In the genomic region with DNA sequence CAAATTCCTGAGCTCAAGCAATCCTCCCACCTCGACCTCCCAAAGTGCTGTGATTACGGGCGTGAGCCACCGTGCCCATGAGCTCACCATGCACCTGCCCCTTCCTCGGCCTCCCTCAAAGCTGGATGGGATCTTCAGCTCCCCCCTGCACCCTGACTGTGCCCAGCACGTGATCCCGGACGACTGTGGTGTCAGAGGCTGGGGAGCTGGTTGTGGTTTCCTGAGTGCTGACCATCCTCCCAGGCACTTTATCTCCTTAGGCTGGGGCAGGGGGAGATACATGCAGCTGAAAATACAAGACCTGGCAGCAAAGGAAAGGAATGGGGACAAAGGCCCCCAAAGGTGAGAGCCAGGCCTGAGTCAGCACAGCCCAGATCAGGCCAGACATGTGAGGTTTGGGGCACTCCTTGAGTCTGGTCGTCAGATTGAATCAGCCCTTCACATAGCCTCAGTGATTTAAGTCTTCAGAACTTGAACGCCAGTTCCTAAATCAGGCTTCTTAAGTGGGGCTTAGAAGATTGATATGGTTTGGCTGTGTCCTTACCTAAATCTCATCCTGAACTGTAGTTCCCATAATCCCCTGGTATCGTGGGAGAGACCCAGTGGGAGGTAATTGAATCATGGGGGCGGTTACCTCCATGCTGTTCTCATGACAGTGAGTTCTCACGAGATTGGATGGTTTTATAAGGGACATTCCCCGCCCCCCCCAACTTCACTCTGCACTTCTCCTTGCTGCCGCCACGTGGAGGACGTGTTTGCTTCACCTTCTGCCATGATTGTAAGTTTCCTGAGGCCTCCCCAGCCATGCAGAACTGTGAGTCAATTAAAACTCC, we compare ENCODE assay signal across 1 cellular context.
TF ChIP-seq lines count a peak whose summit lies in the region.

No MANE protein-coding gene starts in this region.

TF ChIP-seq in K562, 482 proteins besides CTCF, POLR2A, EP300 and RAD21 (continued from another document and continues in another):
- TF ChIP-seq, protein P1, sequence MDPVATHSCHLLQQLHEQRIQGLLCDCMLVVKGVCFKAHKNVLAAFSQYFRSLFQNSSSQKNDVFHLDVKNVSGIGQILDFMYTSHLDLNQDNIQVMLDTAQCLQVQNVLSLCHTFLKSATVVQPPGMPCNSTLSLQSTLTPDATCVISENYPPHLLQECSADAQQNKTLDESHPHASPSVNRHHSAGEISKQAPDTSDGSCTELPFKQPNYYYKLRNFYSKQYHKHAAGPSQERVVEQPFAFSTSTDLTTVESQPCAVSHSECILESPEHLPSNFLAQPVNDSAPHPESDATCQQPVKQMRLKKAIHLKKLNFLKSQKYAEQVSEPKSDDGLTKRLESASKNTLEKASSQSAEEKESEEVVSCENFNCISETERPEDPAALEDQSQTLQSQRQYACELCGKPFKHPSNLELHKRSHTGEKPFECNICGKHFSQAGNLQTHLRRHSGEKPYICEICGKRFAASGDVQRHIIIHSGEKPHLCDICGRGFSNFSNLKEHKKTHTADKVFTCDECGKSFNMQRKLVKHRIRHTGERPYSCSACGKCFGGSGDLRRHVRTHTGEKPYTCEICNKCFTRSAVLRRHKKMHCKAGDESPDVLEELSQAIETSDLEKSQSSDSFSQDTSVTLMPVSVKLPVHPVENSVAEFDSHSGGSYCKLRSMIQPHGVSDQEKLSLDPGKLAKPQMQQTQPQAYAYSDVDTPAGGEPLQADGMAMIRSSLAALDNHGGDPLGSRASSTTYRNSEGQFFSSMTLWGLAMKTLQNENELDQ (CRISPR knock-in tag; IDR thresholded peaks at IDR 0.05; ENCODE audit: borderline replicate concordance): no peak
- no peak for TF ChIP-seq ZNF274 (IDR thresholded peaks at IDR 0.05; ENCODE audit: borderline replicate concordance, low read depth, low read length)
- no peak for TF ChIP-seq NCOA6 (IDR thresholded peaks at IDR 0.05)
- peak; percentile 62 for TF ChIP-seq ARHGAP35 (IDR thresholded peaks at IDR 0.05; ENCODE audit: partially characterized antibody)
- TF ChIP-seq ZNF311 (CRISPR knock-in tag; IDR thresholded peaks at IDR 0.05): no peak
- TF ChIP-seq ZNF644 (tag; IDR thresholded peaks at IDR 0.05; ENCODE audit: low read depth): no peak
- no peak for TF ChIP-seq U2AF2 (optimal IDR thresholded peaks at IDR 0.05; ENCODE audit: low read depth, low read length)
- TF ChIP-seq, protein P2, sequence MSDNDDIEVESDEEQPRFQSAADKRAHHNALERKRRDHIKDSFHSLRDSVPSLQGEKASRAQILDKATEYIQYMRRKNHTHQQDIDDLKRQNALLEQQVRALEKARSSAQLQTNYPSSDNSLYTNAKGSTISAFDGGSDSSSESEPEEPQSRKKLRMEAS (CRISPR knock-in tag; IDR thresholded peaks at IDR 0.05): peak; percentile 91
- no peak for TF ChIP-seq YBX1 (IDR thresholded peaks at IDR 0.05)
- TF ChIP-seq, protein P3, sequence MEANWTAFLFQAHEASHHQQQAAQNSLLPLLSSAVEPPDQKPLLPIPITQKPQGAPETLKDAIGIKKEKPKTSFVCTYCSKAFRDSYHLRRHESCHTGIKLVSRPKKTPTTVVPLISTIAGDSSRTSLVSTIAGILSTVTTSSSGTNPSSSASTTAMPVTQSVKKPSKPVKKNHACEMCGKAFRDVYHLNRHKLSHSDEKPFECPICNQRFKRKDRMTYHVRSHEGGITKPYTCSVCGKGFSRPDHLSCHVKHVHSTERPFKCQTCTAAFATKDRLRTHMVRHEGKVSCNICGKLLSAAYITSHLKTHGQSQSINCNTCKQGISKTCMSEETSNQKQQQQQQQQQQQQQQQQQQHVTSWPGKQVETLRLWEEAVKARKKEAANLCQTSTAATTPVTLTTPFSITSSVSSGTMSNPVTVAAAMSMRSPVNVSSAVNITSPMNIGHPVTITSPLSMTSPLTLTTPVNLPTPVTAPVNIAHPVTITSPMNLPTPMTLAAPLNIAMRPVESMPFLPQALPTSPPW (CRISPR knock-in tag; IDR thresholded peaks at IDR 0.05): peak; percentile 70
- peak; percentile 46; the same call in 1 of the 2 replicates for TF ChIP-seq ZNF143 (CRISPR knock-in tag; IDR thresholded peaks at IDR 0.05)
- TF ChIP-seq MEIS2 (IDR thresholded peaks at IDR 0.05; ENCODE audit: partially characterized antibody): peak; percentile 49
- TF ChIP-seq POLR2AphosphoS2 (IDR thresholded peaks at IDR 0.05; ENCODE audit: low read length): no peak
- TF ChIP-seq ZNF436 (CRISPR knock-in tag; IDR thresholded peaks at IDR 0.05): no peak
- no peak for TF ChIP-seq TRIM24 (IDR thresholded peaks at IDR 0.05)
- TF ChIP-seq MED1 (CRISPR knock-in tag; IDR thresholded peaks at IDR 0.05; ENCODE audit: borderline replicate concordance): no peak
- no peak for TF ChIP-seq HNRNPH1 (optimal IDR thresholded peaks at IDR 0.05; ENCODE audit: low read depth, low read length)
- no peak for TF ChIP-seq RBM17 (IDR thresholded peaks at IDR 0.05; ENCODE audit: borderline replicate concordance, low read depth, low read length)
- TF ChIP-seq TBP (optimal IDR thresholded peaks at IDR 0.05; ENCODE audit: low read depth, low read length): peak; percentile 78
- TF ChIP-seq ZFP30 (CRISPR knock-in tag; IDR thresholded peaks at IDR 0.05; ENCODE audit: borderline replicate concordance): no peak
- no peak for TF ChIP-seq PHTF2 (CRISPR knock-in tag; IDR thresholded peaks at IDR 0.05)
- TF ChIP-seq, protein P4, sequence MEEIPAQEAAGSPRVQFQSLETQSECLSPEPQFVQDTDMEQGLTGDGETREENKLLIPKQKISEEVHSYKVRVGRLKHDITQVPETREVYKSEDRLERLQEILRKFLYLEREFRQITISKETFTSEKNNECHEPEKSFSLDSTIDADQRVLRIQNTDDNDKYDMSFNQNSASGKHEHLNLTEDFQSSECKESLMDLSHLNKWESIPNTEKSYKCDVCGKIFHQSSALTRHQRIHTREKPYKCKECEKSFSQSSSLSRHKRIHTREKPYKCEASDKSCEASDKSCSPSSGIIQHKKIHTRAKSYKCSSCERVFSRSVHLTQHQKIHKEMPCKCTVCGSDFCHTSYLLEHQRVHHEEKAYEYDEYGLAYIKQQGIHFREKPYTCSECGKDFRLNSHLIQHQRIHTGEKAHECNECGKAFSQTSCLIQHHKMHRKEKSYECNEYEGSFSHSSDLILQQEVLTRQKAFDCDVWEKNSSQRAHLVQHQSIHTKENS (CRISPR knock-in tag; IDR thresholded peaks at IDR 0.05): no peak
- TF ChIP-seq SPI1 (IDR thresholded peaks at IDR 0.05; ENCODE audit: borderline replicate concordance, low read depth, low read length): no peak
- TF ChIP-seq CREM (IDR thresholded peaks at IDR 0.05; ENCODE audit: low read depth): 0 out of 2 replicates have a peak, but pooled peaks have one; percentile 19
- no peak for TF ChIP-seq SMARCC2 (IDR thresholded peaks at IDR 0.05; ENCODE audit: low read depth)
- TF ChIP-seq MCM5 (IDR thresholded peaks at IDR 0.05; ENCODE audit: low read depth): no peak
- TF ChIP-seq ATF1 (CRISPR knock-in tag; IDR thresholded peaks at IDR 0.05): no peak
- TF ChIP-seq ATF1 (tag; IDR thresholded peaks at IDR 0.05): no peak; the same call in 1 of the 2 replicates
- TF ChIP-seq ZNF124 (CRISPR knock-in tag; IDR thresholded peaks at IDR 0.05): no peak
- no peak for TF ChIP-seq COPS2 (conservative IDR thresholded peaks at IDR 0.05)
- TF ChIP-seq, protein P5, sequence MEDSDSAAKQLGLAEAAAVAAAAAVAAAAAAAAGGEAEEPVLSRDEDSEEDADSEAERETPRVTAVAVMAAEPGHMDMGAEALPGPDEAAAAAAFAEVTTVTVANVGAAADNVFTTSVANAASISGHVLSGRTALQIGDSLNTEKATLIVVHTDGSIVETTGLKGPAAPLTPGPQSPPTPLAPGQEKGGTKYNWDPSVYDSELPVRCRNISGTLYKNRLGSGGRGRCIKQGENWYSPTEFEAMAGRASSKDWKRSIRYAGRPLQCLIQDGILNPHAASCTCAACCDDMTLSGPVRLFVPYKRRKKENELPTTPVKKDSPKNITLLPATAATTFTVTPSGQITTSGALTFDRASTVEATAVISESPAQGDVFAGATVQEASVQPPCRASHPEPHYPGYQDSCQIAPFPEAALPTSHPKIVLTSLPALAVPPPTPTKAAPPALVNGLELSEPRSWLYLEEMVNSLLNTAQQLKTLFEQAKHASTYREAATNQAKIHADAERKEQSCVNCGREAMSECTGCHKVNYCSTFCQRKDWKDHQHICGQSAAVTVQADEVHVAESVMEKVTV (CRISPR knock-in tag; IDR thresholded peaks at IDR 0.05): peak; percentile 37; the same call in 1 of the 2 replicates
- no peak for TF ChIP-seq ZNF79 (CRISPR knock-in tag; IDR thresholded peaks at IDR 0.05; ENCODE audit: low read depth)
- TF ChIP-seq, protein P6, sequence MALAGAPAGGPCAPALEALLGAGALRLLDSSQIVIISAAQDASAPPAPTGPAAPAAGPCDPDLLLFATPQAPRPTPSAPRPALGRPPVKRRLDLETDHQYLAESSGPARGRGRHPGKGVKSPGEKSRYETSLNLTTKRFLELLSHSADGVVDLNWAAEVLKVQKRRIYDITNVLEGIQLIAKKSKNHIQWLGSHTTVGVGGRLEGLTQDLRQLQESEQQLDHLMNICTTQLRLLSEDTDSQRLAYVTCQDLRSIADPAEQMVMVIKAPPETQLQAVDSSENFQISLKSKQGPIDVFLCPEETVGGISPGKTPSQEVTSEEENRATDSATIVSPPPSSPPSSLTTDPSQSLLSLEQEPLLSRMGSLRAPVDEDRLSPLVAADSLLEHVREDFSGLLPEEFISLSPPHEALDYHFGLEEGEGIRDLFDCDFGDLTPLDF (CRISPR knock-in tag; IDR thresholded peaks at IDR 0.05): no peak
- no peak for TF ChIP-seq GATA2 (CRISPR knock-in tag; IDR thresholded peaks at IDR 0.05)
- no peak for TF ChIP-seq MTA2 (IDR thresholded peaks at IDR 0.05; ENCODE audit: low read depth)
- no peak for TF ChIP-seq TBL1XR1 (IDR thresholded peaks at IDR 0.05; ENCODE audit: low read length in 2 of 2)
- peak in 1 of 2 experiments; percentile 45; a peak in 2 of 4 replicates for TF ChIP-seq RCOR1 (IDR thresholded peaks at IDR 0.05; ENCODE audit: borderline replicate concordance in 1 of 2, low read depth in 2 of 2, low read length in 2 of 2)
- TF ChIP-seq ZNF253 (CRISPR knock-in tag; conservative IDR thresholded peaks at IDR 0.05): no peak
- 0 out of 2 replicates have a peak, but pooled peaks have one; percentile 9 for TF ChIP-seq LEF1 (IDR thresholded peaks at IDR 0.05)
- TF ChIP-seq, protein P7, sequence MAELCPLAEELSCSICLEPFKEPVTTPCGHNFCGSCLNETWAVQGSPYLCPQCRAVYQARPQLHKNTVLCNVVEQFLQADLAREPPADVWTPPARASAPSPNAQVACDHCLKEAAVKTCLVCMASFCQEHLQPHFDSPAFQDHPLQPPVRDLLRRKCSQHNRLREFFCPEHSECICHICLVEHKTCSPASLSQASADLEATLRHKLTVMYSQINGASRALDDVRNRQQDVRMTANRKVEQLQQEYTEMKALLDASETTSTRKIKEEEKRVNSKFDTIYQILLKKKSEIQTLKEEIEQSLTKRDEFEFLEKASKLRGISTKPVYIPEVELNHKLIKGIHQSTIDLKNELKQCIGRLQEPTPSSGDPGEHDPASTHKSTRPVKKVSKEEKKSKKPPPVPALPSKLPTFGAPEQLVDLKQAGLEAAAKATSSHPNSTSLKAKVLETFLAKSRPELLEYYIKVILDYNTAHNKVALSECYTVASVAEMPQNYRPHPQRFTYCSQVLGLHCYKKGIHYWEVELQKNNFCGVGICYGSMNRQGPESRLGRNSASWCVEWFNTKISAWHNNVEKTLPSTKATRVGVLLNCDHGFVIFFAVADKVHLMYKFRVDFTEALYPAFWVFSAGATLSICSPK (IDR thresholded peaks at IDR 0.05; ENCODE audit: borderline replicate concordance): no peak
- TF ChIP-seq, protein P8, sequence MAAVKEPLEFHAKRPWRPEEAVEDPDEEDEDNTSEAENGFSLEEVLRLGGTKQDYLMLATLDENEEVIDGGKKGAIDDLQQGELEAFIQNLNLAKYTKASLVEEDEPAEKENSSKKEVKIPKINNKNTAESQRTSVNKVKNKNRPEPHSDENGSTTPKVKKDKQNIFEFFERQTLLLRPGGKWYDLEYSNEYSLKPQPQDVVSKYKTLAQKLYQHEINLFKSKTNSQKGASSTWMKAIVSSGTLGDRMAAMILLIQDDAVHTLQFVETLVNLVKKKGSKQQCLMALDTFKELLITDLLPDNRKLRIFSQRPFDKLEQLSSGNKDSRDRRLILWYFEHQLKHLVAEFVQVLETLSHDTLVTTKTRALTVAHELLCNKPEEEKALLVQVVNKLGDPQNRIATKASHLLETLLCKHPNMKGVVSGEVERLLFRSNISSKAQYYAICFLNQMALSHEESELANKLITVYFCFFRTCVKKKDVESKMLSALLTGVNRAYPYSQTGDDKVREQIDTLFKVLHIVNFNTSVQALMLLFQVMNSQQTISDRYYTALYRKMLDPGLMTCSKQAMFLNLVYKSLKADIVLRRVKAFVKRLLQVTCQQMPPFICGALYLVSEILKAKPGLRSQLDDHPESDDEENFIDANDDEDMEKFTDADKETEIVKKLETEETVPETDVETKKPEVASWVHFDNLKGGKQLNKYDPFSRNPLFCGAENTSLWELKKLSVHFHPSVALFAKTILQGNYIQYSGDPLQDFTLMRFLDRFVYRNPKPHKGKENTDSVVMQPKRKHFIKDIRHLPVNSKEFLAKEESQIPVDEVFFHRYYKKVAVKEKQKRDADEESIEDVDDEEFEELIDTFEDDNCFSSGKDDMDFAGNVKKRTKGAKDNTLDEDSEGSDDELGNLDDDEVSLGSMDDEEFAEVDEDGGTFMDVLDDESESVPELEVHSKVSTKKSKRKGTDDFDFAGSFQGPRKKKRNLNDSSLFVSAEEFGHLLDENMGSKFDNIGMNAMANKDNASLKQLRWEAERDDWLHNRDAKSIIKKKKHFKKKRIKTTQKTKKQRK (IDR thresholded peaks at IDR 0.05; ENCODE audit: borderline replicate concordance, low read depth, low read length): no peak
- TF ChIP-seq HIVEP1 (CRISPR knock-in tag; IDR thresholded peaks at IDR 0.05): no peak
- TF ChIP-seq EP400 (IDR thresholded peaks at IDR 0.05): peak; percentile 78
